Comparison of ENCODE assay signal across 1 cellular context in genomic region chr1:14732726-14733052, GRCh38.
TF ChIP-seq lines count a peak whose summit lies in the region.

No MANE protein-coding gene starts in this region.

TF ChIP-seq in H1, 55 proteins besides CTCF, POLR2A, EP300 and RAD21 (continued from another document):
- TF ChIP-seq SP1 (IDR thresholded peaks at IDR 0.05; ENCODE audit: low read depth, low read length) = no peak
- no peak for TF ChIP-seq PHF8 (conservative IDR thresholded peaks at IDR 0.05; ENCODE audit: low read depth, low read length)
- no peak for TF ChIP-seq RBBP5 (IDR thresholded peaks at IDR 0.05; ENCODE audit: borderline replicate concordance, low read depth, low read length)
- TF ChIP-seq ATF2 (IDR thresholded peaks at IDR 0.05; ENCODE audit: low read length) = no peak
- TF ChIP-seq SIRT6 (IDR thresholded peaks at IDR 0.05; ENCODE audit: low read length) = no peak
- no peak for TF ChIP-seq SRF (IDR thresholded peaks at IDR 0.05; ENCODE audit: low read depth, low read length)
- no peak for TF ChIP-seq ZNF274 (IDR thresholded peaks at IDR 0.05; ENCODE audit: borderline replicate concordance, extremely low read depth, low read length)
- no peak for TF ChIP-seq TAF7 (optimal IDR thresholded peaks at IDR 0.05; ENCODE audit: borderline replicate concordance, low read depth, low read length)
- no peak for TF ChIP-seq RXRA (IDR thresholded peaks at IDR 0.05; ENCODE audit: insufficient read depth, low read depth, low read length)
TF ChIP-seq in H1: peak in this region for 0.
